Comparison of ENCODE assay signal across 1 cellular context in the genomic region with DNA sequence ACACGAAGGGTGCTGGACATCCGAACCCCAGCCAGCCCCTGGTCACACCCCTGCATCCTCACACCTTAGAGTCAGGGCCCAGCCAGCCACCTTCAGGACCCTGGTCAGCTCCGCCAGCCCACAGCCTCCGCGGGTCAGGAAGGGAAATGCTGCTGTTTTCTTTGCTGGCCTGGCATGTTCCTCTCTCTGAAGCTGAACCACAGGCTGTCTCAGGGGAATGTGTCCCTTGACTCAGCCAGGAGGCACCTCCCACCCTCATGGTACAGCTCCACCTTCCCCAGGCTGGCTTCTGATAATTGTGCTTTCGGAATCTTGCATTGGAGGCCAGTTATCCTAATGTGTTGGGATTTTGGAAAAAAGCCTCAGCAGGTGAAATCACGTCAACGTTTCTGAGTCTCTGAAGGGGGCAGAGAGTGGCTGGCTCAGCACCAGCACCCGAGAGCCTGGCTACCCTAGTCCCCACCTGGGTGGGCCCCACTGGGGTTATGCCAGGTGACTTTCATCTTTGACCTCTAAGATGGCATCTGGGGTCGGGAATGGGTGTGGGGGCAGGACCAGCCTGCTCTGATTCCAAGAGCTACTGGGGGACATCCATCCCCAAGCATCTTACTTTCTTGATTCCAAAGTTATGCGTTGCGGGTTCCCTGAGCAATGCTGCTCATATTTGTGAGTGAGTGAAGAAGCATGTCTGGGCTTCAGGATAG.
TF ChIP-seq lines count a peak whose summit lies in the region.

No MANE protein-coding gene starts in this region.

TF ChIP-seq in IMR-90, 13 proteins besides CTCF, POLR2A, EP300 and RAD21 (continued from another document):
- TF ChIP-seq, protein P1, sequence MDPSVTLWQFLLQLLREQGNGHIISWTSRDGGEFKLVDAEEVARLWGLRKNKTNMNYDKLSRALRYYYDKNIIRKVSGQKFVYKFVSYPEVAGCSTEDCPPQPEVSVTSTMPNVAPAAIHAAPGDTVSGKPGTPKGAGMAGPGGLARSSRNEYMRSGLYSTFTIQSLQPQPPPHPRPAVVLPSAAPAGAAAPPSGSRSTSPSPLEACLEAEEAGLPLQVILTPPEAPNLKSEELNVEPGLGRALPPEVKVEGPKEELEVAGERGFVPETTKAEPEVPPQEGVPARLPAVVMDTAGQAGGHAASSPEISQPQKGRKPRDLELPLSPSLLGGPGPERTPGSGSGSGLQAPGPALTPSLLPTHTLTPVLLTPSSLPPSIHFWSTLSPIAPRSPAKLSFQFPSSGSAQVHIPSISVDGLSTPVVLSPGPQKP (IDR thresholded peaks at IDR 0.05; ENCODE audit: borderline replicate concordance, low read depth, low read length): no peak
- TF ChIP-seq BHLHE40 (IDR thresholded peaks at IDR 0.05; ENCODE audit: low read depth, low read length) (no peak), MAFK (IDR thresholded peaks at IDR 0.05; ENCODE audit: low read depth, low read length) (no peak), NFE2L2 (IDR thresholded peaks at IDR 0.05; ENCODE audit: low read depth, low read length) (no peak)
